Comparison of ENCODE assay signal across 9 cellular contexts in genomic region chr2:203016716-203017115, GRCh38. TPM values are rescaled to one million over a fixed set of nuclear protein-coding genes. Genes with fewer than 3 reads are reported as not detected.
DNase-seq lines count a peak whose midpoint lies in the region; ATAC-seq and TF ChIP-seq lines count a peak whose summit lies in the region.
"Had no signal": no experiment of that assay in that cellular context is flagged by ENCODE, and none has a peak within 500 bp of the region (broad histone marks: within the 10 kb centered on the region; RNA-seq: fewer than 3 reads in every experiment).

No MANE protein-coding gene starts in this region.

- H2BK20ac ChIP-seq in IMR-90 (ENCODE audit: low read depth, low read length), result no peak overlapping the region

- CTCF ChIA-PET in IMR-90 (lab: Yijun Ruan, JAX), result interaction anchor here (0.7 kb wide), 1 partner anchor 428 kb away, joined by 3 read pairs; no protein-coding TSS in a partner anchor

- no peak overlapping the region for H4K8ac ChIP-seq in IMR-90 (ENCODE audit: low read depth in 2 of 2, low read length in 2 of 2)

- H3K4ac ChIP-seq in IMR-90 (ENCODE audit: low read depth, low read length), result no peak overlapping the region; the same call in 1 of the 2 replicates

- peak overlapping the region in 3 of 6 donors; percentile 44 to 77 (median 69) for H3K27ac Mint-ChIP-seq in immature natural killer cell

- peaks cover 9% of the 10 kb centered on the region; the same call in 1 of the 2 replicates for H4K20me1 ChIP-seq in IMR-90 (ENCODE audit: insufficient read depth, low read length)

- TF ChIP-seq CTCF in IMR-90 (conservative IDR thresholded peaks at IDR 0.05; ENCODE audit: low read depth, low read length) (no peak), body of pancreas (IDR thresholded peaks at IDR 0.05) (no peak), right lobe of liver (IDR thresholded peaks at IDR 0.05) (no peak), suprapubic skin (IDR thresholded peaks at IDR 0.05) (no peak)

- no peak overlapping the region for H2AFZ ChIP-seq in IMR-90 (replicated peaks; ENCODE audit: low read length, poor library complexity)

- peaks cover 3 to 11% (median 7%) of the 10 kb centered on the region in 3 donors for H3K27me3 Mint-ChIP-seq in immature natural killer cell (ENCODE audit: low read depth in 3 of 3)

- no peaks in the 10 kb centered on the region for H3K36me3 Mint-ChIP-seq in immature natural killer cell

- H3K36me3 ChIP-seq in IMR-90 (ENCODE audit: control insufficient read depth, insufficient read depth, low read length), result no peaks in the 10 kb centered on the region; the same call in 1 of the 2 replicates
- no peaks in the 10 kb centered on the region for H3K36me3 ChIP-seq in body of pancreas (replicated peaks in 1 of 2; ENCODE audit: insufficient read depth in 1 of 2, low read depth in 2 of 2)
- no peaks in the 10 kb centered on the region for H3K36me3 ChIP-seq in right lobe of liver
- no peaks in the 10 kb centered on the region for H3K36me3 ChIP-seq in suprapubic skin

- DNase-seq in IMR-90, result no peak
- no peak for DNase-seq in body of pancreas
- no peak for DNase-seq in right lobe of liver
- no peak for DNase-seq in suprapubic skin (ENCODE audit: low spot score in 2 of 2)
- no peak for DNase-seq in NCI-H2107 (lab: John Stamatoyannopoulos, UW)
- DNase-seq in immature natural killer cell, result no peak
- DNase-seq: mucosa of descending colon; stimulated activated naive CD4-positive, alpha-beta T cell had no signal

- peaks cover 8 to 33% of the 10 kb centered on the region in 2 experiments for H3K79me1 ChIP-seq in IMR-90 (ENCODE audit: low read depth in 1 of 2, low read length in 2 of 2)

- H3K9ac ChIP-seq in IMR-90 (ENCODE audit: low read depth, low read length), result peak overlapping the region; percentile 23; the same call in 1 of the 2 replicates

- no peak overlapping the region; the same call in 1 of the 2 replicates for H3K56ac ChIP-seq in IMR-90 (ENCODE audit: extremely low read depth, insufficient read depth, low read length)

- H3K4me1 Mint-ChIP-seq in immature natural killer cell, result peaks cover 40 to 54% of the 10 kb centered on the region in 2 donors

- ATAC-seq in IMR-90 (ENCODE audit: low read depth) (no peak), body of pancreas (no peak), right lobe of liver (peak in 1 of 4 donors; percentile 4), HG02623 (IDR thresholded peaks at IDR 0.05; ENCODE audit: unreplicated experiment) (no peak)
- ATAC-seq: mucosa of descending colon had no signal

- H4K5ac ChIP-seq in IMR-90 (ENCODE audit: low read depth, low read length), result no peak overlapping the region

- in situ Hi-C loops in IMR-90 (cut with MboI; ENCODE audit: low sequenced_read_pairs), result no loop called here

- H2BK5ac ChIP-seq in IMR-90 (ENCODE audit: low read depth, low read length, poor library complexity, severe bottlenecking), result peak overlapping the region; percentile 10

- POLR2A ChIA-PET in IMR-90 (lab: Charles Lee; ENCODE audit: unreplicated experiment), result no interaction called here

- H4K91ac ChIP-seq in IMR-90 (ENCODE audit: insufficient read depth, low read depth, low read length), result no peak overlapping the region

- H3K27me3 ChIP-seq in IMR-90 (ENCODE audit: control insufficient read depth, insufficient read depth, low read length) (no peaks in the 10 kb centered on the region), body of pancreas (no peaks in the 10 kb centered on the region), right lobe of liver (no peaks in the 10 kb centered on the region), suprapubic skin (no peaks in the 10 kb centered on the region)

- H3K4me1 ChIP-seq in IMR-90 (ENCODE audit: control insufficient read depth, insufficient read depth, low read length) (peaks cover 2% of the 10 kb centered on the region; the same call in 1 of the 2 replicates), body of pancreas (peaks cover 42% of the 10 kb centered on the region), right lobe of liver (peaks cover 0 to 36% (median 9%) of the 10 kb centered on the region in 4 donors), suprapubic skin (peaks cover 55% of the 10 kb centered on the region)

- H3K9me1 ChIP-seq in IMR-90 (ENCODE audit: insufficient read depth, low read length), result 0 out of 2 replicates have a peak, but pooled peaks cover 3% of the 10 kb centered on the region

- H2BK15ac ChIP-seq in IMR-90 (ENCODE audit: low read depth, low read length), result no peak overlapping the region

- H3K9me3 Mint-ChIP-seq in immature natural killer cell, result no peaks in the 10 kb centered on the region

- WGBS in IMR-90 (ENCODE audit: extremely low coverage in 2 of 2, insufficient read length in 1 of 2), 2 experiments, result no CpG with 5 or more reads among the region's 3 CpGs
- WGBS in body of pancreas, 2 donors, result 36 to 42% methylated on average over 3 of the region's 3 CpGs
- WGBS in right lobe of liver (ENCODE audit: insufficient coverage, low coverage, low lambda C conversion rate, missing lambda C conversion rate), result 25% methylated on average over 3 of the region's 3 CpGs
- 34% methylated on average over 3 of the region's 3 CpGs for WGBS in suprapubic skin

- peak overlapping the region; percentile 22 for H3K4me3 ChIP-seq in IMR-90 (ENCODE audit: insufficient read depth, low read depth, low read length)
- H3K4me3 ChIP-seq in body of pancreas, result no peak overlapping the region
- peak overlapping the region in 2 of 3 donors; percentile 6 to 13 for H3K4me3 ChIP-seq in right lobe of liver
- peak overlapping the region; percentile 86 for H3K4me3 ChIP-seq in suprapubic skin
- H3K4me3 ChIP-seq: mucosa of descending colon had no signal

- H3K14ac ChIP-seq in IMR-90 (replicated peaks; ENCODE audit: low read depth, low read length), result peak overlapping the region; percentile 81

- no peak overlapping the region for H3K18ac ChIP-seq in IMR-90 (ENCODE audit: low read depth, low read length)

- H2BK120ac ChIP-seq in IMR-90 (ENCODE audit: low read depth, low read length), result no peak overlapping the region

- H2AK5ac ChIP-seq in IMR-90 (ENCODE audit: low read depth, low read length), result peak overlapping the region; percentile 48; the same call in 1 of the 2 replicates

- TF ChIP-seq POLR2A in IMR-90 (IDR thresholded peaks at IDR 0.05; ENCODE audit: low read depth, low read length) (no peak), body of pancreas (IDR thresholded peaks at IDR 0.05) (no peak), right lobe of liver (IDR thresholded peaks at IDR 0.05) (peak; percentile 22), suprapubic skin (IDR thresholded peaks at IDR 0.05) (no peak)

- TF ChIP-seq EP300 in suprapubic skin (IDR thresholded peaks at IDR 0.05), result no peak

- H3K23ac ChIP-seq in IMR-90 (ENCODE audit: low read depth, low read length), result peak overlapping the region; percentile 82; the same call in 1 of the 2 replicates

- H3K9me3 ChIP-seq in IMR-90 (ENCODE audit: control insufficient read depth, insufficient read depth, low read length) (no peaks in the 10 kb centered on the region), body of pancreas (no peaks in the 10 kb centered on the region), right lobe of liver (no peaks in the 10 kb centered on the region), suprapubic skin (no peaks in the 10 kb centered on the region)
- H3K9me3 ChIP-seq: mucosa of descending colon had no signal

- H3K4me3 Mint-ChIP-seq in immature natural killer cell, result peak overlapping the region in 1 of 5 donors; percentile 43

- no peak overlapping the region for H3K27ac ChIP-seq in IMR-90 (ENCODE audit: insufficient read depth, low read length)
- peak overlapping the region in 3 of 4 donors; percentile 11 to 94 (median 50) for H3K27ac ChIP-seq in body of pancreas
- H3K27ac ChIP-seq in right lobe of liver, result peak overlapping the region; percentile 8 to 94 (median 68)
- no peak overlapping the region for H3K27ac ChIP-seq in suprapubic skin

- dilution Hi-C loops in IMR-90 (cut with HindIII; ENCODE audit: low sequenced_read_pairs, unreplicated experiment), result no loop called here

- intact Hi-C loops in IMR-90 (cut with micrococcal nuclease), result loop anchor here (5.0 kb wide), 1 partner anchor 99 kb away; no protein-coding TSS in a partner anchor
- intact Hi-C loops in body of pancreas (cut with DNase I), result no loop called here
- intact Hi-C loops in right lobe of liver (cut with DNase I), result no loop called here

- H2AK9ac ChIP-seq in IMR-90 (replicated peaks; ENCODE audit: low read depth, low read length, poor library complexity), result no peak overlapping the region

- H3K4me2 ChIP-seq in IMR-90 (ENCODE audit: low read depth, low read length), result peak overlapping the region; percentile 91

- TF ChIP-seq RAD21 in IMR-90 (IDR thresholded peaks at IDR 0.05; ENCODE audit: low read length), result no peak

- no TSS peak for BruUV-seq in IMR-90 (replicated peaks; lab: Mats Ljungman, UMichigan)

TF ChIP-seq in IMR-90, 13 proteins besides CTCF, POLR2A, EP300 and RAD21:
- TF ChIP-seq CEBPB (IDR thresholded peaks at IDR 0.05; ENCODE audit: low read depth, low read length), result 0 out of 2 replicates have a peak, but pooled peaks have one; percentile 18
- TF ChIP-seq SMC3 (IDR thresholded peaks at IDR 0.05; ENCODE audit: low read depth, low read length), result no peak

RNA-seq across cellular contexts. Expression of gene NBEAL1, which starts 2.0 kb away (rescaled TPM):
- total RNA-seq in IMR-90 (2012; rRNA removed), result 38.0 and 52.2 TPM in 2 replicates
- polyA plus RNA-seq in IMR-90 (2012; rRNA removed), result 4.1 and 6.4 TPM in 2 replicates
- 2.6 and 2.8 TPM in 2 replicates for polyA plus RNA-seq in IMR-90 (2012; cell fraction: cytosol; rRNA removed)
- 1.2 and 8.2 TPM in 2 replicates for polyA plus RNA-seq in IMR-90 (2012; cell fraction: nucleus; rRNA removed; ENCODE audit: low replicate concordance)
- total RNA-seq in body of pancreas, result 10 to 100 TPM; 29.6 to 31.6 TPM
- total RNA-seq in right lobe of liver, result 10 to 100 TPM; 16.4 to 28.6 (median 21.9) TPM
- 10 to 100 TPM; 21.1 to 46.8 (median 29.5) TPM for total RNA-seq in suprapubic skin
- polyA plus RNA-seq in immature natural killer cell, result 1 to 10 TPM; 2.1 to 6.8 (median 6.4) TPM

Comparison
In these comparisons a context has a peak if more than half of its experiments do, and no peak if none do; other contexts are left out.
1. H3K27ac ChIP-seq: peak in body of pancreas (3 of 4) and right lobe of liver (3 of 3); none in IMR-90 (single experiment) and suprapubic skin (single experiment).
2. H3K4me3 ChIP-seq: peak in IMR-90 (single experiment), right lobe of liver (2 of 3) and suprapubic skin (single experiment); none in body of pancreas (0 of 2).